Comparison of ENCODE assay signal across 18 cellular contexts in the genomic region with DNA sequence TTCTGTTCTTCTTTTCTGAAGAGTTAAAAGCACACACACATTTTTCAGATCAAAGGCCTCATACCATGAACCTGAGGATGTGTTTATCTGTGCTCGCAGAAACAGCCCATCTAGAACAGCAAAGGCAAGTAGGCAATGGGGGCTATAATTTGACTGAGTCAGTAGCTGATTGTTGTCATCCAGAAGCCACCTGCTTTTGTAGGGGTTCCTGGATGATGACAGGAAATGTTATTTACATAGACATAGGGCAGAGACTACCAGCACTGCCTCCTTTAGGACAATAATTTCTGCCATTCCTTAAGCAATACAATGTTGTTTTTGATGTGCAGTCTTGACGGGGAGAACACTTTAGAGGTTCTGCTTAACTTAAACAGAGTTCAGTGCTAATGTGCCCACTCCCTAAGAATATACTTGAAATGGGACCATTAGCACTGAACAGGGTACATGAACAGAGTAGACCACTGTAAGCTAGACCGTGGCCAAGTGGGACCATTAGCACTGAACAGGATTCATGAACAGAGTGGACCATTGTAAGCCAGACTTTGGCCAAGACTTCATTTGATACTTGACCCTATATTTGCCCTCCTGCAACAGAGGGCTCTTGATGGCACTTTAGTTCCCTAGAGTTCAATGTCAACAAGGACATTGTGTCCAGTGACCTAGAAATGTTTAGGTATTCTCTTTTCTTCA. TPM values are rescaled to one million over a fixed set of nuclear protein-coding genes. Genes with fewer than 3 reads are reported as not detected.
DNase-seq lines count a peak whose midpoint lies in the region; ATAC-seq and TF ChIP-seq lines count a peak whose summit lies in the region.
"Had no signal": no experiment of that assay in that cellular context is flagged by ENCODE, and none has a peak within 500 bp of the region (broad histone marks: within the 10 kb centered on the region; RNA-seq: fewer than 3 reads in every experiment).

No MANE protein-coding gene starts in this region.

- no peaks in the 10 kb centered on the region for H3K27me3 Mint-ChIP-seq in stimulated activated naive CD8-positive, alpha-beta T cell treated with anti-CD3 and anti-CD28 coated beads, Interleukin-15, amount 100 ng/mL, for 72 hours
- no peaks in the 10 kb centered on the region for H3K27me3 Mint-ChIP-seq in stimulated activated memory B cell treated with anti-CD40 and anti-IgM and Interleukin-4, amounts not matched to agents 10 μg/mL and 1 μg/mL and 100 μg/mL, for 72 hours
- H3K27me3 Mint-ChIP-seq: CD4-positive, CD25-positive, alpha-beta regulatory T cell had no signal

- H3K4me1 ChIP-seq in left lung: no peaks in the 10 kb centered on the region
- no peaks in the 10 kb centered on the region for H3K4me1 ChIP-seq in mucosa of descending colon (ENCODE audit: low read depth)

- H3K36me3 Mint-ChIP-seq in stimulated activated memory B cell treated with anti-CD40 and anti-IgM and Interleukin-4, amounts not matched to agents 10 μg/mL and 1 μg/mL and 100 μg/mL, for 72 hours: no peaks in the 10 kb centered on the region
- H3K36me3 Mint-ChIP-seq: CD4-positive, CD25-positive, alpha-beta regulatory T cell had no signal

- no peaks in the 10 kb centered on the region for H3K9me3 ChIP-seq in left lung
- no peaks in the 10 kb centered on the region for H3K9me3 ChIP-seq in mucosa of descending colon

- H3K9me3 Mint-ChIP-seq in stimulated activated naive CD8-positive, alpha-beta T cell treated with anti-CD3 and anti-CD28 coated beads, Interleukin-15, amount 100 ng/mL, for 72 hours: no peaks in the 10 kb centered on the region
- peaks cover 3% of the 10 kb centered on the region for H3K9me3 Mint-ChIP-seq in stimulated activated memory B cell treated with anti-CD40 and anti-IgM and Interleukin-4, amounts not matched to agents 10 μg/mL and 1 μg/mL and 100 μg/mL, for 72 hours
- H3K9me3 Mint-ChIP-seq: GM23338 had no signal

- no peaks in the 10 kb centered on the region for H3K27me3 ChIP-seq in left lung

- DNase-seq in stimulated activated naive CD8-positive, alpha-beta T cell treated with anti-CD3 and anti-CD28 coated beads, Interleukin-15, amount 100 ng/mL, for 72 hours: no peak
- DNase-seq in stimulated activated naive CD8-positive, alpha-beta T cell treated with anti-CD3 and anti-CD28 coated beads, Interleukin-15, Interleukin-2, amounts not matched to agents 100 U/mL and 50 U/mL, for 24 hours: no peak
- DNase-seq in left lung (no peak), mucosa of descending colon (no peak), lower leg skin (ENCODE audit: low spot score in 2 of 2) (no peak)
- DNase-seq: ACHN; Calu3; CD4-positive, CD25-positive, alpha-beta regulatory T cell; DMS 273 treated with DMSO at 0.1 percent for 48 hours; DMS79 treated with DMSO at 0.1 percent for 48 hours; EL; H9; IMR-90 had no signal

- intact Hi-C loops in left lung (cut with DNase I) (no loop called here), mucosa of descending colon (cut with DNase I, micrococcal nuclease) (no loop called here), lower leg skin (cut with DNase I; ENCODE audit: low total_unique reads) (no loop called here)

- TF ChIP-seq CTCF in left lung (IDR thresholded peaks at IDR 0.05) (no peak), mucosa of descending colon (IDR thresholded peaks at IDR 0.05) (no peak), lower leg skin (IDR thresholded peaks at IDR 0.05) (no peak)

- H3K4me1 Mint-ChIP-seq in stimulated activated naive CD8-positive, alpha-beta T cell treated with anti-CD3 and anti-CD28 coated beads, Interleukin-15, amount 100 ng/mL, for 72 hours: no peaks in the 10 kb centered on the region
- H3K4me1 Mint-ChIP-seq in stimulated activated memory B cell treated with anti-CD40 and anti-IgM and Interleukin-4, amounts not matched to agents 10 μg/mL and 1 μg/mL and 100 μg/mL, for 72 hours: peaks cover 16% of the 10 kb centered on the region
- H3K4me1 Mint-ChIP-seq: CD4-positive, CD25-positive, alpha-beta regulatory T cell had no signal

- H3K4me3 Mint-ChIP-seq in stimulated activated naive CD8-positive, alpha-beta T cell treated with anti-CD3 and anti-CD28 coated beads, Interleukin-15, amount 100 ng/mL, for 72 hours: no peak overlapping the region
- H3K4me3 Mint-ChIP-seq in stimulated activated memory B cell treated with anti-CD40 and anti-IgM and Interleukin-4, amounts not matched to agents 10 μg/mL and 1 μg/mL and 100 μg/mL, for 72 hours: no peak overlapping the region
- H3K4me3 Mint-ChIP-seq: CD4-positive, CD25-positive, alpha-beta regulatory T cell; GM23338; H9 had no signal

- no peak overlapping the region for H3K27ac ChIP-seq in left lung
- H3K27ac ChIP-seq: BLaER1 treated with 17β-estradiol and CSF1 and Interleukin-3, amounts not matched to agents 10 nM and 100 nM had no signal

- H3K27ac Mint-ChIP-seq in stimulated activated naive CD8-positive, alpha-beta T cell treated with anti-CD3 and anti-CD28 coated beads, Interleukin-15, amount 100 ng/mL, for 72 hours: no peak overlapping the region
- peak overlapping the region; percentile 33 for H3K27ac Mint-ChIP-seq in stimulated activated memory B cell treated with anti-CD40 and anti-IgM and Interleukin-4, amounts not matched to agents 10 μg/mL and 1 μg/mL and 100 μg/mL, for 72 hours
- H3K27ac Mint-ChIP-seq: CD4-positive, CD25-positive, alpha-beta regulatory T cell; GM23338; H9 had no signal

- WGBS in lower leg skin, 2 donors: 90 to 92% methylated on average over 3 of the region's 3 CpGs

- no peaks in the 10 kb centered on the region for H3K36me3 ChIP-seq in left lung
- no peaks in the 10 kb centered on the region for H3K36me3 ChIP-seq in mucosa of descending colon (ENCODE audit: low read depth)
- H3K36me3 ChIP-seq: BLaER1 treated with 17β-estradiol and CSF1 and Interleukin-3, amounts not matched to agents 10 nM and 100 nM had no signal

- H3K4me3 ChIP-seq in left lung (no peak overlapping the region), mucosa of descending colon (no peak overlapping the region), lower leg skin (ENCODE audit: low read depth, poor library complexity, severe bottlenecking) (no peak overlapping the region)
- H3K4me3 ChIP-seq: BLaER1 treated with 17β-estradiol and CSF1 and Interleukin-3, amounts not matched to agents 10 nM and 100 nM; GM23338 had no signal

- no peak for TF ChIP-seq POLR2A in lower leg skin (IDR thresholded peaks at IDR 0.05)

- peak; percentile 28 for ATAC-seq in stimulated activated naive CD8-positive, alpha-beta T cell treated with anti-CD3 and anti-CD28 coated beads, Interleukin-15, amount 100 ng/mL, for 72 hours
- no peak for ATAC-seq in stimulated activated naive CD8-positive, alpha-beta T cell treated with anti-CD3 and anti-CD28 coated beads, Interleukin-15, Interleukin-2, amounts not matched to agents 100 U/mL and 50 U/mL, for 24 hours
- ATAC-seq in left lung: peak; percentile 67
- no peak for ATAC-seq in stimulated activated memory B cell treated with anti-CD40 and anti-IgM and Interleukin-4, amounts not matched to agents 10 μg/mL and 1 μg/mL and 100 μg/mL, for 72 hours
- no peak for ATAC-seq in HG03378 (IDR thresholded peaks at IDR 0.05; ENCODE audit: unreplicated experiment)
- no peak for ATAC-seq in mucosa of descending colon
- ATAC-seq: GM23338 had no signal

RNA-seq across cellular contexts. Expression of gene CCSER1, which starts 42.8 kb away (rescaled TPM):
- total RNA-seq in left lung: 1 to 10 TPM; 5.2 to 9.0 TPM
- total RNA-seq in mucosa of descending colon: 10 to 100 TPM; 11.1 to 32.4 (median 13.3) TPM
- 10 to 100 TPM in 2 of 4 donors, 1 to 10 TPM in 2; 6.5 to 12.1 (median 9.9) TPM for total RNA-seq in lower leg skin
- total RNA-seq: A172, IMR-90 had no signal

Comparison
In these comparisons a context has a peak if more than half of its experiments do, and no peak if none do; other contexts are left out.
1. ATAC-seq: peak in stimulated activated naive CD8-positive, alpha-beta T cell treated with anti-CD3 and anti-CD28 coated beads, Interleukin-15, amount 100 ng/mL, for 72 hours (single experiment) and left lung (single experiment); none in stimulated activated naive CD8-positive, alpha-beta T cell treated with anti-CD3 and anti-CD28 coated beads, Interleukin-15, Interleukin-2, amounts not matched to agents 100 U/mL and 50 U/mL, for 24 hours (single experiment), stimulated activated memory B cell treated with anti-CD40 and anti-IgM and Interleukin-4, amounts not matched to agents 10 μg/mL and 1 μg/mL and 100 μg/mL, for 72 hours (single experiment), HG03378 (single experiment) and mucosa of descending colon (single experiment).